ENCODE assay signal across 9 cellular contexts in the genomic region with DNA sequence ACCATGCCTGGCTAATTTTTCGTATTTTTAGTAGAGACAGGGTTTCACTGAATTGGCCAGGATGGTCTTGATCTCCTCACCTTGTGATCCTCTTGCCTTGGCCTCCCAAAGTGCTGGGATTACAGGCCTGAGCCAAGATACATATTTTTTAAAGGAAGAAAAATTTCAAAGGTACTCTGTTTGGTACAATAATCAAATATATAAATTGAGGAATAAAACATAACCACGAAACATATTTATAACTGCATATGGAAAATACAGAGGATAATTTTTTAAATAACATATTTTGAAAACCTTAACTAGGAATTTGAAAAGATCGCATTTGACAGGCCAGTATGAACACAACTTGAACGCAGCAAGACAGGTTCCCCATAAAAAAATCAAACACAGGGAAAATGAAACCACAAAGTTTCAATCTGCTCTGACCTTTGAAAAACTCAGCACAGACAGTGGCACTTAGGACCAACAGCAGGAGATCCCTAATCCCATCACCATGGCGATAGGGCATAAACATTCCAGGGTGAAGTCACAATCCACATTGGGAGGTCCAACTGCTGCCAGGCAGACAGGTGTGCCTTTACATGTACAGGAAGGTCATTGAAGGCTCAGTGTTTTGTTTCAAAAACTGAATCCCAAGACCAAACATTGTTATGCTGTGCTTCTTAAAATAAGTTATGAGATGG. TPM values are rescaled to one million over a fixed set of nuclear protein-coding genes. Genes with fewer than 3 reads are reported as not detected.
A peak's percentile ranks its signal among the peaks of the same experiment; 100 is the strongest.
DNase-seq lines count a peak whose midpoint lies in the region; ATAC-seq, FAIRE-seq and TF ChIP-seq lines count a peak whose summit lies in the region.
"Not testable (repeated sequence)": the region's sequence is repeated elsewhere in the genome, so short reads cannot be mapped to it uniquely, and the experiment has no call there.
"Had no signal": no experiment of that assay in that cellular context is flagged by ENCODE, and none has a peak within 500 bp of the region (broad histone marks: within the 10 kb centered on the region; RNA-seq: fewer than 3 reads in every experiment).

No MANE protein-coding gene starts in this region.

- not testable (repeated sequence) for H3K27ac ChIP-seq in K562 (ENCODE audit: extremely low read depth, low read depth, low read length); naive thymus-derived CD4-positive, alpha-beta T cell (ENCODE audit: low read depth, low read length)

- not testable (repeated sequence) for H3K9ac ChIP-seq in K562 (ENCODE audit: insufficient read depth in 1 of 2, low read depth in 2 of 2, low read length in 2 of 2)

- H3K9me3 ChIP-seq in K562 (replicated peaks; ENCODE audit: control insufficient read depth, insufficient read depth, low read depth, low read length); naive thymus-derived CD4-positive, alpha-beta T cell (ENCODE audit: control insufficient read depth in 2 of 3, low read length in 3 of 3): not testable (repeated sequence)

- not testable (repeated sequence) for H2AFZ ChIP-seq in K562 (ENCODE audit: low read depth, low read length)

- intact Hi-C loops in K562 (cut with micrococcal nuclease); naive thymus-derived CD4-positive, alpha-beta T cell (cut with micrococcal nuclease): not testable (repeated sequence)

- H4K20me1 ChIP-seq in K562 (replicated peaks; ENCODE audit: control insufficient read depth, insufficient read depth, low read length), result not testable (repeated sequence)

- H3K4me1 ChIP-seq in K562 (replicated peaks in 1 of 2; ENCODE audit: control insufficient read depth in 2 of 2, insufficient read depth in 2 of 2, low read length in 2 of 2); naive thymus-derived CD4-positive, alpha-beta T cell (ENCODE audit: control insufficient read depth in 2 of 2, insufficient read depth in 2 of 2, low read length in 2 of 2): not testable (repeated sequence)

- H3K27me3 ChIP-seq in K562 (ENCODE audit: control insufficient read depth in 2 of 2, insufficient read depth in 2 of 2, low read length in 2 of 2); naive thymus-derived CD4-positive, alpha-beta T cell (ENCODE audit: control insufficient read depth in 2 of 2, insufficient read depth in 2 of 2, low read length in 2 of 2): not testable (repeated sequence)

- not testable (repeated sequence) for H3K79me2 ChIP-seq in K562 (ENCODE audit: control insufficient read depth, insufficient read depth, low read length)

- in situ Hi-C loops in K562 (cut with MboI), result loop anchor here (25.0 kb wide), 1 partner anchor 728 kb away; a partner anchor contains a TSS

- ATAC-seq in GM18498 (IDR thresholded peaks at IDR 0.05; ENCODE audit: unreplicated experiment), result peak; percentile 70
- peak; percentile 72 for ATAC-seq in GM19455 (IDR thresholded peaks at IDR 0.05; ENCODE audit: unreplicated experiment)
- ATAC-seq in HG03457 (IDR thresholded peaks at IDR 0.05; ENCODE audit: unreplicated experiment), result peak; percentile 84
- ATAC-seq in K562, result not testable (repeated sequence)
- peak; percentile 47 for ATAC-seq in naive thymus-derived CD4-positive, alpha-beta T cell

- TF ChIP-seq EP300 in K562 (IDR thresholded peaks at IDR 0.05; ENCODE audit: low read length), result not testable (repeated sequence)

- not testable (repeated sequence) for H3K4me3 Mint-ChIP-seq in naive thymus-derived CD4-positive, alpha-beta T cell

- DNase-seq in H54 (ENCODE audit: insufficient read length, low spot score); K562 (ENCODE audit: extremely low read depth in 1 of 4, low spot score in 3 of 4); frontal cortex (ENCODE audit: low spot score in 2 of 2); naive thymus-derived CD4-positive, alpha-beta T cell: not testable (repeated sequence)

- H3K9me3 Mint-ChIP-seq in naive thymus-derived CD4-positive, alpha-beta T cell, result not testable (repeated sequence)

- not testable (repeated sequence) for H3K27me3 Mint-ChIP-seq in naive thymus-derived CD4-positive, alpha-beta T cell

- CTCF ChIA-PET in K562 (lab: Yijun Ruan, JAX; ENCODE audit: low intra/inter-chr PET ratio); naive thymus-derived CD4-positive, alpha-beta T cell (lab: Charles Lee): not testable (repeated sequence)

- H3K27ac Mint-ChIP-seq in naive thymus-derived CD4-positive, alpha-beta T cell, result not testable (repeated sequence)

- not testable (repeated sequence) for H3K36me3 Mint-ChIP-seq in naive thymus-derived CD4-positive, alpha-beta T cell

- TF ChIP-seq CTCF in K562 (IDR thresholded peaks at IDR 0.05 in 2 of 3, conservative IDR thresholded peaks at IDR 0.05 in 1 of 3; ENCODE audit: insufficient read depth in 2 of 3, low read depth in 1 of 3, low read length in 3 of 3), result not testable (repeated sequence)

- not testable (repeated sequence) for H3K9me1 ChIP-seq in K562 (ENCODE audit: control insufficient read depth, insufficient read depth, low read length)

- H3K4me3 ChIP-seq in K562; naive thymus-derived CD4-positive, alpha-beta T cell (ENCODE audit: low read length): not testable (repeated sequence)

- TF ChIP-seq POLR2A in H54 (IDR thresholded peaks at IDR 0.05; ENCODE audit: low read depth, low read length); K562 (conservative IDR thresholded peaks at IDR 0.05): not testable (repeated sequence)

- not testable (repeated sequence) for BruUV-seq in K562 (replicated peaks; lab: Mats Ljungman, UMichigan)

- FAIRE-seq in H54 (lab: Jason Lieb, UNC) (peak; percentile 99), K562 (lab: Jason Lieb, UNC) (peak; percentile 79), frontal cortex (lab: Jason Lieb, UNC) (peak; percentile 88)

- H3K4me1 Mint-ChIP-seq in naive thymus-derived CD4-positive, alpha-beta T cell, result not testable (repeated sequence)

- not testable (repeated sequence) for TF ChIP-seq RAD21 in K562 (CRISPR knock-in tag; conservative IDR thresholded peaks at IDR 0.05 in 1 of 2, IDR thresholded peaks at IDR 0.05 in 1 of 2)

- POLR2A ChIA-PET in K562 (lab: Yijun Ruan, JAX); naive thymus-derived CD4-positive, alpha-beta T cell (lab: Charles Lee): not testable (repeated sequence)

- WGBS in K562 (ENCODE audit: insufficient coverage, low coverage, missing lambda C conversion rate), result no CpG with 5 or more reads among the region's 5 CpGs

- not testable (repeated sequence) for H3K36me3 ChIP-seq in K562 (ENCODE audit: control insufficient read depth, insufficient read depth, low read length); naive thymus-derived CD4-positive, alpha-beta T cell (ENCODE audit: control insufficient read depth in 2 of 3, insufficient read depth in 3 of 3, low read length in 3 of 3)

- H3K4me2 ChIP-seq in K562 (ENCODE audit: insufficient read depth, low read length), result not testable (repeated sequence)

RNA-seq across cellular contexts. Expression of a gene that starts 15.5 kb away (rescaled TPM):
- 3.8 and 8.7 TPM in 2 replicates for total RNA-seq in K562 (2011; cell fraction: chromatin; rRNA removed; ENCODE audit: low replicate concordance)
- total RNA-seq in K562 (2011; cell fraction: nucleolus; rRNA removed), result 9.1 and 10.7 TPM in 2 replicates
- total RNA-seq in K562 (2011; cell fraction: nucleoplasm; rRNA removed), result 5.1 and 6.2 TPM in 2 replicates
- total RNA-seq in K562 (2014; rRNA removed) (1.9 and 2.9 TPM in 2 replicates), K562 (2014; rRNA removed; fragmentation: Illumina TruSeq; extraction: Trizol) (1.3 and 1.4 TPM in 2 replicates), K562 (2015; rRNA removed; fragmentation: Illumina TruSeq; extraction: Trizol) (0.60 and 1.4 TPM in 2 replicates), K562 (2021) (2.0 and 2.7 TPM in 2 replicates), frontal cortex (10.2 TPM)
- polyA plus RNA-seq in K562 (2011; rRNA removed) (1.5 and 1.8 TPM in 2 replicates), K562 (2014; fragmentation: Illumina TruSeq; extraction: Trizol) (0.79 and 2.0 TPM in 2 replicates), K562 (2014; fragmentation: Nextera tagmentation; extraction: Ambion mirVana) (under 1 TPM in 1 of 2 experiments, not detected in 1; 0.32 TPM), K562 (2014; rRNA removed) (2.4 and 3.8 TPM in 2 replicates)
- 1.7 and 3.2 TPM in 2 replicates for polyA plus RNA-seq in K562 (2011; cell fraction: cytosol; rRNA removed)
- polyA plus RNA-seq in K562 (2011; cell fraction: nucleus; rRNA removed), result 9.6 and 11.7 TPM in 2 replicates
- 1.1 and 2.2 TPM in 2 replicates for polyA plus RNA-seq in K562 (2012)
- 0.70 and 1.1 TPM in 2 replicates for polyA minus RNA-seq in K562 (2011; rRNA and poly(A)+ RNA removed)
- polyA minus RNA-seq in K562 (2011; cell fraction: cytosol; rRNA and poly(A)+ RNA removed), result 1.5 and 2.7 TPM in 2 replicates
- 7.1 and 8.0 TPM in 2 replicates for polyA minus RNA-seq in K562 (2011; cell fraction: nucleus; rRNA and poly(A)+ RNA removed)
- total RNA-seq in naive thymus-derived CD4-positive, alpha-beta T cell, result 10 to 100 TPM in 2 of 5 experiments, 1 to 10 TPM in 3; 2.1 to 16.2 (median 7.4) TPM
- under 1 TPM; 0.37 to 0.98 TPM for polyA plus RNA-seq in naive thymus-derived CD4-positive, alpha-beta T cell

RNA-seq across cellular contexts. Expression of a gene that starts 45.4 kb away (rescaled TPM):
- total RNA-seq in K562 (2011; cell fraction: chromatin; rRNA removed; ENCODE audit: low replicate concordance), result 0.09 and 0.23 TPM in 2 replicates
- 0.17 TPM in 1 of 2 replicates, not detected in the other for total RNA-seq in K562 (2011; cell fraction: nucleolus; rRNA removed)
- total RNA-seq in K562 (2011; cell fraction: nucleoplasm; rRNA removed), result not detected in 2 replicates
- not detected in 2 replicates for total RNA-seq in K562 (2014; rRNA removed)
- not detected in 2 replicates for total RNA-seq in K562 (2014; rRNA removed; fragmentation: Illumina TruSeq; extraction: Trizol)
- total RNA-seq in K562 (2015; rRNA removed; fragmentation: Illumina TruSeq; extraction: Trizol), result not detected in 2 replicates
- not detected in 2 replicates for total RNA-seq in K562 (2021)
- polyA plus RNA-seq in K562 (2011; rRNA removed), result 0.11 TPM in 1 of 2 replicates, not detected in the other
- polyA plus RNA-seq in K562 (2011; cell fraction: cytosol; rRNA removed), result 0.03 TPM in 1 of 2 replicates, not detected in the other
- 0.26 TPM in 1 of 2 replicates, not detected in the other for polyA plus RNA-seq in K562 (2011; cell fraction: nucleus; rRNA removed)
- 0.01 TPM in 1 of 2 replicates, not detected in the other for polyA plus RNA-seq in K562 (2012)
- polyA plus RNA-seq in K562 (2014; fragmentation: Illumina TruSeq; extraction: Trizol), result not detected in 2 replicates
- not detected for polyA plus RNA-seq in K562 (2014; fragmentation: Nextera tagmentation; extraction: Ambion mirVana)
- polyA plus RNA-seq in K562 (2014; rRNA removed), result 0.07 TPM in 1 of 2 replicates, not detected in the other
- polyA minus RNA-seq in K562 (2011; rRNA and poly(A)+ RNA removed), result not detected in 2 replicates
- not detected in 2 replicates for polyA minus RNA-seq in K562 (2011; cell fraction: cytosol; rRNA and poly(A)+ RNA removed)
- polyA minus RNA-seq in K562 (2011; cell fraction: nucleus; rRNA and poly(A)+ RNA removed), result 0.40 TPM in 1 of 2 replicates, not detected in the other
- 0.82 TPM for total RNA-seq in frontal cortex
- under 1 TPM in 4 of 5 experiments, not detected in 1; 0.08 to 0.51 (median 0.28) TPM for total RNA-seq in naive thymus-derived CD4-positive, alpha-beta T cell
- polyA plus RNA-seq in naive thymus-derived CD4-positive, alpha-beta T cell, result under 1 TPM in 1 of 2 donors, not detected in 1; 0.04 TPM
- total RNA-seq: HFFc6, SJSA1 had no signal
